33 cellular contexts compared by ENCODE assay signal in the genomic region with DNA sequence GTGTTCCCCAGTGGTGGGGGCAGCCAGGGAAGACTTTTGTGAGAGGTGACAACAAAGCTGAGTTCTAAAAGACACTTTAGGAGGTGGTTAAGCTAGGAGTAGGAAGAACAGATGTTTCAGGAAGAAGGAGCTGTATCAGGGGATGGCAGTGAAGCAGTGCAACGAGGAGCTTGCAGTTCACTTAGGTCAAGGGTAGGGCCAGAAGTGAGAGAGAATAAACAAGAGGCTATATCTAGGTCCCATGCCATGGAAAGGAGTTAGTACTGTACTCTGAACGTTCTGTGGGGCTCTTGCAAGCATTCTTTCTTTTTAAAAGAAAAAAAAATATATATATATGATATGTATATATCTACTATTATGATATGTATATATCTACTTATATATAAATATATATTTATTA.
"Had no signal": no experiment of that assay in that cellular context is flagged by ENCODE, and none has a peak within 500 bp of the region (broad histone marks: within the 10 kb centered on the region; RNA-seq: fewer than 3 reads in every experiment).

No MANE protein-coding gene starts in this region.

- DNase-seq: activated CD4-positive, alpha-beta T cell treated with anti-CD3 and anti-CD28 coated beads, Interleukin-2, amount 50 U/mL, for 1 hour; activated CD8-positive, alpha-beta memory T cell treated with anti-CD3 and anti-CD28 coated beads for 24 hours; activated naive CD4-positive, alpha-beta T cell; adrenal gland; brain microvascular endothelial cell; effector memory CD8-positive, alpha-beta T cell; erythroblast; head of caudate nucleus; hippocampal formation; left cardiac atrium; naive thymus-derived CD8-positive, alpha-beta T cell; nucleus accumbens; psoas muscle; SK-N-SH; stimulated activated CD4-positive, alpha-beta T cell treated with anti-CD3 and anti-CD28 coated beads, Interleukin-1b, Interleukin-23, amount 100 ng/mL, for 48 hours; stimulated activated CD4-positive, alpha-beta T cell treated with anti-CD3 and anti-CD28 coated beads, Interleukin-4, amount 100 ng/mL, for 4 hours; stimulated activated CD8-positive, alpha-beta memory T cell treated with anti-CD3 and anti-CD28 coated beads, Interleukin-4, amount 100 ng/mL, for 48 hours; stimulated activated naive CD4-positive, alpha-beta T cell; SW 1271; T-helper 9 cell; trophoblast cell had no signal

- H3K36me3 ChIP-seq: adrenal gland, brain microvascular endothelial cell had no signal

- H3K27ac Mint-ChIP-seq: effector memory CD8-positive, alpha-beta T cell; memory B cell; T-helper 1 cell treated with Interleukin-12 subunit alpha and Interleukin-12 subunit beta and Interleukin-4 antibody, amounts not matched to agents 30 μg/mL and 1 μg/mL, for 36 hours had no signal

- H3K9me3 ChIP-seq: adrenal gland, psoas muscle, SK-N-SH had no signal

- H3K9me3 Mint-ChIP-seq: effector memory CD8-positive, alpha-beta T cell; naive thymus-derived CD8-positive, alpha-beta T cell had no signal

- H3K4me1 Mint-ChIP-seq: memory B cell, neural crest cell had no signal

- H3K36me3 Mint-ChIP-seq: memory B cell had no signal

- H3K4me3 Mint-ChIP-seq: effector memory CD8-positive, alpha-beta T cell; memory B cell; naive thymus-derived CD8-positive, alpha-beta T cell; neural crest cell; T-helper 1 cell treated with Interleukin-12 subunit alpha and Interleukin-12 subunit beta and Interleukin-4 antibody, amounts not matched to agents 30 μg/mL and 1 μg/mL, for 36 hours had no signal

- H3K4me1 ChIP-seq: psoas muscle had no signal

- ATAC-seq: activated CD4-positive, CD25-positive, alpha-beta regulatory T cell treated with anti-CD3 and anti-CD28 coated beads, Interleukin-2, amount 50 U/mL, for 24 hours; activated naive CD4-positive, alpha-beta T cell treated with anti-CD3 and anti-CD28 coated beads, Interleukin-2, amount 50 U/mL, for 72 hours; effector memory CD8-positive, alpha-beta T cell; left cardiac atrium; naive thymus-derived CD8-positive, alpha-beta T cell; psoas muscle had no signal

- H3K27me3 Mint-ChIP-seq: effector memory CD8-positive, alpha-beta T cell had no signal

- FAIRE-seq: astrocyte, TTC549, urothelium cell line had no signal

- H3K27ac ChIP-seq: adrenal gland, brain microvascular endothelial cell, coronary artery, parathyroid adenoma, psoas muscle, VCaP had no signal

- H3K27me3 ChIP-seq: adrenal gland, brain microvascular endothelial cell had no signal

- H3K4me3 ChIP-seq: adrenal gland, coronary artery, psoas muscle, smooth muscle cell had no signal
